ENCODE assay signal across 8 cellular contexts in genomic region chr6:26194774-26195375, GRCh38.
DNase-seq lines count a peak whose midpoint lies in the region; ATAC-seq and TF ChIP-seq lines count a peak whose summit lies in the region.

No MANE protein-coding gene starts in this region.

- H3K4me3 ChIP-seq in kidney epithelial cell (ENCODE audit: low read depth, low read length) (peak overlapping the region; percentile 54), testis (peak overlapping the region in 1 of 2 donors; percentile 78)

- H3K27me3 ChIP-seq in kidney epithelial cell (ENCODE audit: control insufficient read depth, insufficient read depth, low read length) (no peaks in the 10 kb centered on the region), testis (no peaks in the 10 kb centered on the region)

- intact Hi-C loops in activated CD4-positive, alpha-beta T cell treated with anti-CD3 and anti-CD28 coated beads for 36 hours (cut with DNase I, micrococcal nuclease), result loop anchor here (5.0 kb wide), 2 partner anchors 138 to 1697 kb away; a partner anchor contains a TSS
- intact Hi-C loops in testis (cut with DNase I; ENCODE audit: low total_unique reads), result no loop called here

- no peaks in the 10 kb centered on the region for H3K27me3 Mint-ChIP-seq in activated CD4-positive, alpha-beta T cell treated with anti-CD3 and anti-CD28 coated beads for 36 hours
- H3K27me3 Mint-ChIP-seq in activated naive CD8-positive, alpha-beta T cell treated with anti-CD3 and anti-CD28 coated beads, Interleukin-2, amount 50 U/mL, for 24 hours, result peaks cover 3% of the 10 kb centered on the region

- TF ChIP-seq CTCF in kidney epithelial cell (IDR thresholded peaks at IDR 0.05; ENCODE audit: insufficient read depth, low read length, poor library complexity, severe bottlenecking) (no peak), testis (IDR thresholded peaks at IDR 0.05) (no peak)

- H3K36me3 Mint-ChIP-seq in activated CD4-positive, alpha-beta T cell treated with anti-CD3 and anti-CD28 coated beads for 36 hours (ENCODE audit: low read depth), result peaks cover 25% of the 10 kb centered on the region
- peaks cover 9% of the 10 kb centered on the region for H3K36me3 Mint-ChIP-seq in activated naive CD8-positive, alpha-beta T cell treated with anti-CD3 and anti-CD28 coated beads, Interleukin-2, amount 50 U/mL, for 24 hours (ENCODE audit: low read depth)

- H3K27ac ChIP-seq in testis, result peak overlapping the region; percentile 3 to 83

- H3K4me3 Mint-ChIP-seq in activated CD4-positive, alpha-beta T cell treated with anti-CD3 and anti-CD28 coated beads for 36 hours, result peak overlapping the region; percentile 98
- H3K4me3 Mint-ChIP-seq in activated naive CD8-positive, alpha-beta T cell treated with anti-CD3 and anti-CD28 coated beads, Interleukin-2, amount 50 U/mL, for 24 hours, result peak overlapping the region; percentile 97

- H3K36me3 ChIP-seq in kidney epithelial cell (ENCODE audit: control insufficient read depth, insufficient read depth, low read length) (no peaks in the 10 kb centered on the region), testis (ENCODE audit: low read depth, missing control alignments) (no peaks in the 10 kb centered on the region)

- no peaks in the 10 kb centered on the region for H3K9me3 ChIP-seq in testis

- DNase-seq in activated CD4-positive, alpha-beta T cell treated with anti-CD3 and anti-CD28 coated beads for 36 hours, result no peak
- no peak for DNase-seq in activated CD4-positive, alpha-beta T cell treated with anti-CD3 and anti-CD28 coated beads, Interleukin-2, amount 50 U/mL, for 48 hours
- no peak for DNase-seq in activated naive CD8-positive, alpha-beta T cell treated with anti-CD3 and anti-CD28 coated beads, Interleukin-2, amount 50 U/mL, for 24 hours
- DNase-seq in kidney epithelial cell (ENCODE audit: low read depth) (no peak), testis (no peak), NCI-H69 (lab: John Stamatoyannopoulos, UW) (no peak)
- no peak for DNase-seq in stimulated activated CD4-positive, alpha-beta T cell treated with anti-CD3 and anti-CD28 coated beads, Interleukin-12 subunit alpha, Interleukin-12 subunit beta, amount 100 ng/mL, for 4 hours

- H3K4me1 Mint-ChIP-seq in activated CD4-positive, alpha-beta T cell treated with anti-CD3 and anti-CD28 coated beads for 36 hours, result peaks cover 22% of the 10 kb centered on the region
- peaks cover 46% of the 10 kb centered on the region for H3K4me1 Mint-ChIP-seq in activated naive CD8-positive, alpha-beta T cell treated with anti-CD3 and anti-CD28 coated beads, Interleukin-2, amount 50 U/mL, for 24 hours

- 15 to 18% methylated on average over 9 of the region's 9 CpGs for WGBS in testis, 2 donors

- no peak for TF ChIP-seq POLR2A in testis (IDR thresholded peaks at IDR 0.05)

- no peak for ATAC-seq in activated CD4-positive, alpha-beta T cell treated with anti-CD3 and anti-CD28 coated beads for 36 hours
- no peak for ATAC-seq in activated naive CD8-positive, alpha-beta T cell treated with anti-CD3 and anti-CD28 coated beads, Interleukin-2, amount 50 U/mL, for 24 hours
- no peak for ATAC-seq in GM21737 (IDR thresholded peaks at IDR 0.05; ENCODE audit: unreplicated experiment)

- no peaks in the 10 kb centered on the region for H3K9me3 Mint-ChIP-seq in activated CD4-positive, alpha-beta T cell treated with anti-CD3 and anti-CD28 coated beads for 36 hours (ENCODE audit: low read depth)
- no peaks in the 10 kb centered on the region for H3K9me3 Mint-ChIP-seq in activated naive CD8-positive, alpha-beta T cell treated with anti-CD3 and anti-CD28 coated beads, Interleukin-2, amount 50 U/mL, for 24 hours

- POLR2A ChIA-PET in activated CD4-positive, alpha-beta T cell treated with anti-CD3 and anti-CD28 coated beads for 36 hours (lab: Charles Lee), result interaction anchor here (0.6 to 6.6 kb wide), 20 partner anchors 7 to 951 kb away, joined by 3 to 248 read pairs (median 36); a partner anchor contains a TSS

- H3K4me1 ChIP-seq in testis, result no peaks in the 10 kb centered on the region

- CTCF ChIA-PET in activated CD4-positive, alpha-beta T cell treated with anti-CD3 and anti-CD28 coated beads for 36 hours (lab: Charles Lee), result interaction anchor here (0.6 to 2.3 kb wide), 3 partner anchors 11 to 1277 kb away, joined by 3 to 9 read pairs (median 4); a partner anchor contains a TSS

- peak overlapping the region; percentile 99 for H3K27ac Mint-ChIP-seq in activated CD4-positive, alpha-beta T cell treated with anti-CD3 and anti-CD28 coated beads for 36 hours
- peak overlapping the region; percentile 99 for H3K27ac Mint-ChIP-seq in activated naive CD8-positive, alpha-beta T cell treated with anti-CD3 and anti-CD28 coated beads, Interleukin-2, amount 50 U/mL, for 24 hours
